ENCODE assay signal across 26 cellular contexts in the genomic region with DNA sequence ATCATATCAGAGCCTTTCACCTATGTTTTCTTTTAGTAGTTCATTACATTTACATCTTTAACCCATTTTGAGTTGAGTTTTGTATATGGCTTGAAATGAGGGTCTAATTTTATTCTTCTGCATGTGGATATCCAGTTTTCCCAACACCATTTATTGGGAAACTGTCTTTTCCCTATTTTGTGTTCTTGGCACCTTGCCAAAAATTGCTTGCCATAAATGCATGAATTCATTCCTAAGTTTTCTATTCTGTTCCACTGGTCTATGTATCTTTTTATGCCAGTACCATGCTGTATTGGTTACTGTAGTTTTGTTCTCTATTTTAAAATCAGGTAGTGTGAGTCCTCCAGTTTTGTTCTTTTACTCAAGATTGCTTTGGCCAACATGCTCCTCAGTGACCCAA.
"Had no signal": no experiment of that assay in that cellular context is flagged by ENCODE, and none has a peak within 500 bp of the region (broad histone marks: within the 10 kb centered on the region; RNA-seq: fewer than 3 reads in every experiment).

No MANE protein-coding gene starts in this region.

- H3K36me3 ChIP-seq: esophagus squamous epithelium, gastrocnemius medialis, heart right ventricle, left lung, lower lobe of right lung had no signal

- FAIRE-seq: endometrium, islet of Langerhans, keratinocyte had no signal

- H3K4me1 ChIP-seq: esophagus squamous epithelium, gastrocnemius medialis, heart right ventricle, left lung, lower lobe of right lung had no signal

- H3K4me1 Mint-ChIP-seq: endodermal cell; mesothelial cell of epicardium; naive B cell; naive thymus-derived CD8-positive, alpha-beta T cell had no signal

- H3K27ac ChIP-seq: epithelial cell of prostate, esophagus squamous epithelium, gastrocnemius medialis, heart right ventricle, left lung, lower lobe of right lung had no signal

- H3K27me3 Mint-ChIP-seq: dendritic cell treated with granulocyte-macrophage colony-stimulating factor and Interleukin-4, amounts not matched to agents 40 ng/mL and 50 ng/mL, for 4 days had no signal

- DNase-seq: cortex of kidney; effector CD8-positive, alpha-beta T cell; effector memory CD8-positive, alpha-beta T cell; endodermal cell; esophagus squamous epithelium; foreskin melanocyte; gastrocnemius medialis; glutamatergic neuron; head of caudate nucleus; heart right ventricle; hippocampal formation; left cardiac atrium; left lung; left ventricle myocardium superior; lower lobe of right lung; mesenchymal stem cell; mucosa of descending colon; naive B cell; naive thymus-derived CD8-positive, alpha-beta T cell had no signal

- H3K9me3 Mint-ChIP-seq: effector memory CD8-positive, alpha-beta T cell; endodermal cell had no signal

- H3K9me3 ChIP-seq: esophagus squamous epithelium, gastrocnemius medialis, left lung, lower lobe of right lung, mucosa of descending colon had no signal

- H3K4me3 Mint-ChIP-seq: dendritic cell treated with granulocyte-macrophage colony-stimulating factor and Interleukin-4, amounts not matched to agents 40 ng/mL and 50 ng/mL, for 4 days; effector memory CD8-positive, alpha-beta T cell; endodermal cell; mesothelial cell of epicardium; naive B cell; naive thymus-derived CD8-positive, alpha-beta T cell had no signal

- ATAC-seq: effector memory CD8-positive, alpha-beta T cell; esophagus mucosa; gastrocnemius medialis; heart right ventricle; left cardiac atrium; left lung; left ventricle myocardium superior; lower lobe of right lung; mucosa of descending colon; naive thymus-derived CD8-positive, alpha-beta T cell had no signal

- H3K27me3 ChIP-seq: esophagus squamous epithelium, gastrocnemius medialis, heart right ventricle, left lung had no signal

- H3K27ac Mint-ChIP-seq: dendritic cell treated with granulocyte-macrophage colony-stimulating factor and Interleukin-4, amounts not matched to agents 40 ng/mL and 50 ng/mL, for 4 days; effector memory CD8-positive, alpha-beta T cell; endodermal cell; mesothelial cell of epicardium; naive thymus-derived CD8-positive, alpha-beta T cell had no signal

- H3K4me3 ChIP-seq: esophagus squamous epithelium, gastrocnemius medialis, heart right ventricle, left lung, lower lobe of right lung, mucosa of descending colon had no signal

- H3K36me3 Mint-ChIP-seq: mesothelial cell of epicardium, naive B cell had no signal
